ENCODE assay signal across 17 cellular contexts in the genomic region with DNA sequence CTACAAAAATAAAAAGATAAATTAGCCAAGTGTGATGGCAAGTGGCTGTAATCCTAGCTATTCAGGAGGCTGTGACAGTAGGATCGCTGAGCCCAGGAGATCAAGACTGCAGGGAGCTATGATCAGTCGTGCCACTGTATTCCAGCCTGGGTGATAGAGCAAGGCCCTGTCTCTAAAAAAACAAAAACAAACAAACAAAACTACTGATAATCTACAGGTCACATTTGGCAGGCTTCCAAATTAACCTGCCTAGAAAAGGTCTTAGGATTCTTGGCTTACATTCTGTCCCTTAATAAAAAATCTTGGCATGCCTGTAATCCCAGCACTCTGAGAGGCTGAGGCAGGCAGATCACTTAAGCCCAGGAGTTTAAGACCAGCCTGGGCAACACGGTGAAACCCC.
"Had no signal": no experiment of that assay in that cellular context is flagged by ENCODE, and none has a peak within 500 bp of the region (broad histone marks: within the 10 kb centered on the region; RNA-seq: fewer than 3 reads in every experiment).

No MANE protein-coding gene starts in this region.

- DNase-seq: dorsolateral prefrontal cortex; effector CD4-positive, alpha-beta T cell; mucosa of descending colon; naive B cell; retina; right lobe of liver; small intestine; stimulated activated CD4-positive, alpha-beta T cell treated with anti-CD3 and anti-CD28 coated beads, Interleukin-15, amount 100 ng/mL, for 24 hours; stimulated activated CD4-positive, alpha-beta T cell treated with anti-CD3 and anti-CD28 coated beads, Interleukin-2, amount 100 ng/mL, for 48 hours; stimulated activated naive B cell treated with anti-CD40 and anti-IgM and Interleukin-4, amounts not matched to agents 10 μg/mL and 1 μg/mL and 100 μg/mL, for 72 hours; upper lobe of left lung had no signal

- H3K4me1 Mint-ChIP-seq: memory B cell; naive B cell; neural progenitor cell; stimulated activated naive B cell treated with anti-CD40 and anti-IgM and Interleukin-4, amounts not matched to agents 10 μg/mL and 1 μg/mL and 100 μg/mL, for 72 hours had no signal

- H3K27ac ChIP-seq: dorsolateral prefrontal cortex, neural progenitor cell, right lobe of liver, thoracic aorta, tibial nerve, upper lobe of left lung had no signal

- H3K36me3 Mint-ChIP-seq: natural killer cell treated with Interleukin-12 subunit alpha and Interleukin-12 subunit beta and Interleukin-15 and Interleukin-18, amount 100 ng/mL, for 72 hours had no signal

- H3K9me3 Mint-ChIP-seq: memory B cell; naive B cell; natural killer cell treated with Interleukin-12 subunit alpha and Interleukin-12 subunit beta and Interleukin-15 and Interleukin-18, amount 100 ng/mL, for 72 hours; neural progenitor cell; stimulated activated naive CD8-positive, alpha-beta T cell treated with anti-CD3 and anti-CD28 coated beads, Interleukin-15, Interleukin-2, amounts not matched to agents 100 ng/mL and 50 ng/mL, for 24 hours had no signal

- H3K27ac Mint-ChIP-seq: memory B cell; natural killer cell treated with Interleukin-12 subunit alpha and Interleukin-12 subunit beta and Interleukin-15 and Interleukin-18, amount 100 ng/mL, for 72 hours; neural progenitor cell; stimulated activated naive B cell treated with anti-CD40 and anti-IgM and Interleukin-4, amounts not matched to agents 10 μg/mL and 1 μg/mL and 100 μg/mL, for 72 hours; stimulated activated naive CD8-positive, alpha-beta T cell treated with anti-CD3 and anti-CD28 coated beads, Interleukin-15, Interleukin-2, amounts not matched to agents 100 ng/mL and 50 ng/mL, for 24 hours had no signal

- H3K4me3 Mint-ChIP-seq: memory B cell; naive B cell; natural killer cell treated with Interleukin-12 subunit alpha and Interleukin-12 subunit beta and Interleukin-15 and Interleukin-18, amount 100 ng/mL, for 72 hours; neural progenitor cell; stimulated activated naive B cell treated with anti-CD40 and anti-IgM and Interleukin-4, amounts not matched to agents 10 μg/mL and 1 μg/mL and 100 μg/mL, for 72 hours; stimulated activated naive CD8-positive, alpha-beta T cell treated with anti-CD3 and anti-CD28 coated beads, Interleukin-15, Interleukin-2, amounts not matched to agents 100 ng/mL and 50 ng/mL, for 24 hours had no signal

- H3K27me3 Mint-ChIP-seq: memory B cell; naive B cell; natural killer cell treated with Interleukin-12 subunit alpha and Interleukin-12 subunit beta and Interleukin-15 and Interleukin-18, amount 100 ng/mL, for 72 hours; stimulated activated naive B cell treated with anti-CD40 and anti-IgM and Interleukin-4, amounts not matched to agents 10 μg/mL and 1 μg/mL and 100 μg/mL, for 72 hours; stimulated activated naive CD8-positive, alpha-beta T cell treated with anti-CD3 and anti-CD28 coated beads, Interleukin-15, Interleukin-2, amounts not matched to agents 100 ng/mL and 50 ng/mL, for 24 hours had no signal
